Comparison of ENCODE assay signal across 31 cellular contexts in the genomic region with DNA sequence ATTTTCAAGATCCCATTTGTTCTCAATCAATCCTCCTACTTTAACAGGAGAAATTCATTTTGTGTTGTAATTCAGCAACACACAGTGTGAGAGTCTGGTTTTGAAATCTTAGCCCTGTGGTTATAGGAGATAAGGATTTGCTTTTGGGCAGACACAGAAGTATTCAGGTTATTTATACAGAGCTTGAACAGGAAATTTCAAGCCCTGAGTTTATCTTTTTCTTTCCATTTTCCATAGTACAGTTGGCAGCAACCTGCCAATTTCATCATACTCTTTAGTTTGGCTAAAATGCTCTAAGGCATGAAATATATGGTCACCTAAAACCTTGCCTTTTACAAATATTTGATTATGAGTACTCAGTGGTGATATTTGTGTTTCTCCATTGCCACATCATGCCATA. TPM values are rescaled to one million over a fixed set of nuclear protein-coding genes. Genes with fewer than 3 reads are reported as not detected.
A peak's percentile ranks its signal among the peaks of the same experiment; 100 is the strongest.
DNase-seq lines count a peak whose midpoint lies in the region; ATAC-seq, FAIRE-seq and TF ChIP-seq lines count a peak whose summit lies in the region.
"Had no signal": no experiment of that assay in that cellular context is flagged by ENCODE, and none has a peak within 500 bp of the region (broad histone marks: within the 10 kb centered on the region; RNA-seq: fewer than 3 reads in every experiment).

No MANE protein-coding gene starts in this region.

- H3K4me2 ChIP-seq in HCT116 (ENCODE audit: low read length) = no peak overlapping the region
- H3K4me2 ChIP-seq in astrocyte (ENCODE audit: low read length) = peak overlapping the region; percentile 40
- peak overlapping the region; percentile 57 for H3K4me2 ChIP-seq in smooth muscle cell

- H3K4me3 ChIP-seq in HCT116 (replicated peaks in 1 of 2; ENCODE audit: low read depth in 1 of 2, low read length in 2 of 2) = no peak overlapping the region
- no peak overlapping the region for H3K4me3 ChIP-seq in astrocyte (ENCODE audit: insufficient read depth, low read depth, low read length)
- no peak overlapping the region for H3K4me3 ChIP-seq in fibroblast of pulmonary artery (replicated peaks; ENCODE audit: low read depth, low read length)
- no peak overlapping the region for H3K4me3 ChIP-seq in smooth muscle cell
- no peak overlapping the region for H3K4me3 ChIP-seq in body of pancreas
- H3K4me3 ChIP-seq: ascending aorta, Peyer's patch, SJCRH30, suprapubic skin, uterus had no signal

- H3K79me2 ChIP-seq in HCT116 (ENCODE audit: insufficient read depth, low read length) = no peaks in the 10 kb centered on the region
- H3K79me2 ChIP-seq in astrocyte (ENCODE audit: insufficient read depth, low read length) = no peaks in the 10 kb centered on the region
- peaks cover 3% of the 10 kb centered on the region for H3K79me2 ChIP-seq in smooth muscle cell (ENCODE audit: low read depth)

- FAIRE-seq in astrocyte (lab: Jason Lieb, UNC) = no peak
- FAIRE-seq: colon, H1 had no signal

- no peak overlapping the region for H3K9ac ChIP-seq in HCT116 (ENCODE audit: low read length)
- H3K9ac ChIP-seq in astrocyte (ENCODE audit: low read length) = no peak overlapping the region
- H3K9ac ChIP-seq in smooth muscle cell (ENCODE audit: low read depth) = no peak overlapping the region

- no peak for TF ChIP-seq CTCF in HCT116 (IDR thresholded peaks at IDR 0.05 in 2 of 3, conservative IDR thresholded peaks at IDR 0.05 in 1 of 3; ENCODE audit: borderline replicate concordance in 1 of 3, insufficient read depth in 1 of 3, low read depth in 2 of 3, low read length in 2 of 3)
- no peak for TF ChIP-seq CTCF in astrocyte (IDR thresholded peaks at IDR 0.05; ENCODE audit: insufficient read depth, low read depth, low read length)
- TF ChIP-seq CTCF in fibroblast of pulmonary artery (IDR thresholded peaks at IDR 0.05; ENCODE audit: low read length, missing control alignments) = no peak
- no peak for TF ChIP-seq CTCF in smooth muscle cell (IDR thresholded peaks at IDR 0.05; ENCODE audit: borderline replicate concordance, insufficient read depth, poor library complexity, severe bottlenecking)
- TF ChIP-seq CTCF in body of pancreas (IDR thresholded peaks at IDR 0.05) = no peak

- no peak for TF ChIP-seq RAD21 in HCT116 (IDR thresholded peaks at IDR 0.05; ENCODE audit: low read depth)

- BruUV-seq in HCT116 (replicated peaks; lab: Mats Ljungman, UMichigan) = no TSS peak

- RAD21 ChIA-PET in HCT116 (lab: Charles Lee; ENCODE audit: low non-redundant PET in 1 of 2, low total read pairs in 2 of 2, uncharacterized antibody in 2 of 2, unreplicated experiment in 2 of 2) = no interaction called here

- CTCF ChIA-PET in HCT116 (lab: Charles Lee) = interaction anchor here (1.3 kb wide), 1 partner anchor 188 kb away, joined by 3 read pairs; no protein-coding TSS in a partner anchor
- CTCF ChIA-PET in activated CD4-positive, alpha-beta memory T cell treated with anti-CD3 and anti-CD28 coated beads, Interleukin-2, amount 10 ng/mL, durations not matched to agents 7 days and 5 days (lab: Charles Lee) = no interaction called here

- TF ChIP-seq POLR2A in HCT116 (IDR thresholded peaks at IDR 0.05; ENCODE audit: borderline replicate concordance, extremely low read depth, insufficient read depth, insufficient read length) = no peak
- no peak for TF ChIP-seq POLR2A in body of pancreas (IDR thresholded peaks at IDR 0.05)

- ATAC-seq in HCT116 (no peak), body of pancreas (no peak)
- ATAC-seq: activated naive CD4-positive, alpha-beta T cell treated with anti-CD3 and anti-CD28 coated beads, Interleukin-2, amount 50 U/mL, for 72 hours; sciatic nerve; T-cell had no signal

- H4K20me1 ChIP-seq in HCT116 (ENCODE audit: insufficient read depth) (no peaks in the 10 kb centered on the region), astrocyte (ENCODE audit: insufficient read depth, low read length) (no peaks in the 10 kb centered on the region), smooth muscle cell (ENCODE audit: low read depth) (peaks cover 4% of the 10 kb centered on the region)

- H3F3A ChIP-seq in smooth muscle cell (ENCODE audit: low read depth) = peaks cover 21% of the 10 kb centered on the region

- intact Hi-C loops in HCT116 (cut with micrococcal nuclease) = no loop called here
- intact Hi-C loops in body of pancreas (cut with DNase I) = no loop called here

- H3K4me1 ChIP-seq in HCT116 (ENCODE audit: control insufficient read depth in 1 of 2, insufficient read depth in 2 of 2, low read length in 2 of 2) (peaks cover 26 to 45% of the 10 kb centered on the region in 2 experiments), astrocyte (ENCODE audit: insufficient read depth, low read length) (peaks cover 35% of the 10 kb centered on the region), smooth muscle cell (ENCODE audit: low read depth) (peaks cover 7% of the 10 kb centered on the region), body of pancreas (no peaks in the 10 kb centered on the region)
- H3K4me1 ChIP-seq: ascending aorta, Peyer's patch, SJCRH30, suprapubic skin, uterus had no signal

- H3K4me3 Mint-ChIP-seq in astrocyte (ENCODE audit: unreplicated experiment) = no peak overlapping the region
- H3K4me3 Mint-ChIP-seq in activated CD4-positive, alpha-beta memory T cell treated with anti-CD3 and anti-CD28 coated beads, Interleukin-2, amount 10 ng/mL, durations not matched to agents 7 days and 5 days = no peak overlapping the region
- H3K4me3 Mint-ChIP-seq: CD4-positive, alpha-beta memory T cell; immature natural killer cell; T-cell had no signal

- no peaks in the 10 kb centered on the region for H3K27me3 Mint-ChIP-seq in astrocyte (ENCODE audit: low read depth, unreplicated experiment)
- H3K27me3 Mint-ChIP-seq in activated CD4-positive, alpha-beta memory T cell treated with anti-CD3 and anti-CD28 coated beads, Interleukin-2, amount 10 ng/mL, durations not matched to agents 7 days and 5 days = no peaks in the 10 kb centered on the region
- H3K27me3 Mint-ChIP-seq: CD4-positive, alpha-beta memory T cell; progenitor cell of endocrine pancreas had no signal

- no peak overlapping the region for H2AFZ ChIP-seq in HCT116 (ENCODE audit: low read depth, low read length, poor library complexity, severe bottlenecking)
- no peak overlapping the region for H2AFZ ChIP-seq in astrocyte (ENCODE audit: low read depth, low read length)
- no peak overlapping the region for H2AFZ ChIP-seq in smooth muscle cell (ENCODE audit: low read depth)

- H3K27ac ChIP-seq in HCT116 (ENCODE audit: low read depth, low read length) (peak overlapping the region; percentile 63; the same call in 1 of the 2 replicates), astrocyte (ENCODE audit: low read depth, low read length) (peak overlapping the region; percentile 61), smooth muscle cell (ENCODE audit: low read depth) (peak overlapping the region; percentile 66), body of pancreas (no peak overlapping the region)
- H3K27ac ChIP-seq: ascending aorta, SJCRH30, suprapubic skin, uterus had no signal

- H3K36me3 ChIP-seq in HCT116 (ENCODE audit: control insufficient read depth in 1 of 2, insufficient read depth in 2 of 2, low read length in 2 of 2) = no peaks in the 10 kb centered on the region
- H3K36me3 ChIP-seq in astrocyte (ENCODE audit: insufficient read depth, low read length) = no peaks in the 10 kb centered on the region
- no peaks in the 10 kb centered on the region for H3K36me3 ChIP-seq in smooth muscle cell (ENCODE audit: low read depth)
- no peaks in the 10 kb centered on the region for H3K36me3 ChIP-seq in body of pancreas (replicated peaks in 1 of 2; ENCODE audit: insufficient read depth in 1 of 2, low read depth in 2 of 2)
- H3K36me3 ChIP-seq: ascending aorta, Peyer's patch, SJCRH30, suprapubic skin, uterus had no signal

- H3K4me1 Mint-ChIP-seq in astrocyte (ENCODE audit: low read depth, unreplicated experiment) = peaks cover 51% of the 10 kb centered on the region
- no peaks in the 10 kb centered on the region for H3K4me1 Mint-ChIP-seq in activated CD4-positive, alpha-beta memory T cell treated with anti-CD3 and anti-CD28 coated beads, Interleukin-2, amount 10 ng/mL, durations not matched to agents 7 days and 5 days
- H3K4me1 Mint-ChIP-seq: CD4-positive, alpha-beta memory T cell; immature natural killer cell; T-cell had no signal

- peaks cover 12% of the 10 kb centered on the region for H3K36me3 Mint-ChIP-seq in astrocyte (ENCODE audit: low read depth, unreplicated experiment)
- H3K36me3 Mint-ChIP-seq in activated CD4-positive, alpha-beta memory T cell treated with anti-CD3 and anti-CD28 coated beads, Interleukin-2, amount 10 ng/mL, durations not matched to agents 7 days and 5 days (ENCODE audit: low read depth) = no peaks in the 10 kb centered on the region
- H3K36me3 Mint-ChIP-seq: activated naive CD4-positive, alpha-beta T cell treated with anti-CD3 and anti-CD28 coated beads, Interleukin-2, amount 50 U/mL, for 72 hours; CD4-positive, alpha-beta memory T cell; immature natural killer cell; T-cell had no signal

- POLR2A ChIA-PET in HCT116 (lab: Charles Lee) = no interaction called here
- POLR2A ChIA-PET in activated CD4-positive, alpha-beta memory T cell treated with anti-CD3 and anti-CD28 coated beads, Interleukin-2, amount 10 ng/mL, durations not matched to agents 7 days and 5 days (lab: Charles Lee) = no interaction called here

- DNase-seq in HCT116 (ENCODE audit: low read depth, low spot score) = no peak
- DNase-seq in astrocyte (ENCODE audit: low read depth) = peak; percentile 93
- peak; percentile 65 for DNase-seq in fibroblast of pulmonary artery (ENCODE audit: low read depth)
- DNase-seq in smooth muscle cell (lab: John Stamatoyannopoulos, UW; ENCODE audit: unreplicated experiment) = no peak
- DNase-seq in NCI-H187 treated with DMSO at 0.1 percent for 48 hours (lab: John Stamatoyannopoulos, UW) = no peak
- no peak for DNase-seq in activated CD4-positive, alpha-beta memory T cell treated with anti-CD3 and anti-CD28 coated beads, Interleukin-2, amount 10 ng/mL, durations not matched to agents 7 days and 5 days
- no peak for DNase-seq in body of pancreas
- DNase-seq: activated CD4-positive, alpha-beta T cell treated with anti-CD3 and anti-CD28 coated beads, Interleukin-2, amount 50 U/mL, for 48 hours; activated CD8-positive, alpha-beta memory T cell treated with anti-CD3 and anti-CD28 coated beads, Interleukin-2, amount 50 U/mL, for 4 hours; CD4-positive, alpha-beta memory T cell; effector CD4-positive, alpha-beta T cell; foreskin melanocyte; hippocampal formation; immature natural killer cell; NCI-H1694 treated with DMSO at 0.1 percent for 48 hours; NK-92 treated with Interleukin-12 subunit alpha and Interleukin-12 subunit beta, amount 100 ng/mL, for 24 hours; Peyer's patch; SJCRH30; stimulated activated CD4-positive, alpha-beta T cell treated with anti-CD3 and anti-CD28 coated beads, Interleukin-4, amount 100 ng/mL, for 4 hours; stimulated activated naive CD4-positive, alpha-beta T cell; T-cell; uterus had no signal

- H3K9me3 ChIP-seq in HCT116 (ENCODE audit: control insufficient read depth in 1 of 2, insufficient read depth in 1 of 2, low read depth in 1 of 2, low read length in 2 of 2) = no peaks in the 10 kb centered on the region
- no peaks in the 10 kb centered on the region for H3K9me3 ChIP-seq in astrocyte (ENCODE audit: insufficient read depth, low read depth, low read length)
- no peaks in the 10 kb centered on the region for H3K9me3 ChIP-seq in smooth muscle cell (replicated peaks; ENCODE audit: low read depth)
- H3K9me3 ChIP-seq in body of pancreas = no peaks in the 10 kb centered on the region
- H3K9me3 ChIP-seq: ascending aorta, Peyer's patch, SJCRH30, suprapubic skin, uterus had no signal

- no peaks in the 10 kb centered on the region for H3K9me2 ChIP-seq in HCT116 (ENCODE audit: insufficient read depth)

- no peaks in the 10 kb centered on the region for H3K27me3 ChIP-seq in HCT116 (ENCODE audit: insufficient read depth, low read length)
- no peaks in the 10 kb centered on the region for H3K27me3 ChIP-seq in astrocyte (ENCODE audit: insufficient read depth, low read length)
- no peaks in the 10 kb centered on the region for H3K27me3 ChIP-seq in smooth muscle cell (ENCODE audit: low read depth)
- no peaks in the 10 kb centered on the region for H3K27me3 ChIP-seq in body of pancreas
- H3K27me3 ChIP-seq: ascending aorta, Peyer's patch, SJCRH30, suprapubic skin, uterus had no signal

- H3K27ac Mint-ChIP-seq in astrocyte (ENCODE audit: unreplicated experiment) = peak overlapping the region; percentile 64
- H3K27ac Mint-ChIP-seq in activated CD4-positive, alpha-beta memory T cell treated with anti-CD3 and anti-CD28 coated beads, Interleukin-2, amount 10 ng/mL, durations not matched to agents 7 days and 5 days = no peak overlapping the region
- H3K27ac Mint-ChIP-seq: activated naive CD4-positive, alpha-beta T cell treated with anti-CD3 and anti-CD28 coated beads, Interleukin-2, amount 50 U/mL, for 72 hours; activated T-helper 2 cell treated with anti-CD3 and anti-CD28 coated beads, Interferon-gamma antibody, Interleukin-2, Interleukin-4, amounts not matched to agents 10 μg/mL and 5 μg/mL and 100 μg/mL, durations not matched to agents 14 hours and 24 hours and 36 hours; CD4-positive, alpha-beta memory T cell; immature natural killer cell; progenitor cell of endocrine pancreas; T-cell had no signal

- no peaks in the 10 kb centered on the region for H3K9me3 Mint-ChIP-seq in astrocyte (ENCODE audit: unreplicated experiment)
- no peaks in the 10 kb centered on the region for H3K9me3 Mint-ChIP-seq in activated CD4-positive, alpha-beta memory T cell treated with anti-CD3 and anti-CD28 coated beads, Interleukin-2, amount 10 ng/mL, durations not matched to agents 7 days and 5 days
- H3K9me3 Mint-ChIP-seq: activated naive CD4-positive, alpha-beta T cell treated with anti-CD3 and anti-CD28 coated beads, Interleukin-2, amount 50 U/mL, for 72 hours; activated T-helper 2 cell treated with anti-CD3 and anti-CD28 coated beads, Interferon-gamma antibody, Interleukin-2, Interleukin-4, amounts not matched to agents 10 μg/mL and 5 μg/mL and 100 μg/mL, durations not matched to agents 14 hours and 24 hours and 36 hours; T-cell had no signal

RNA-seq across cellular contexts. Expression of gene PKIB, which starts 41.4 kb away (rescaled TPM):
- total RNA-seq in HCT116 (2021; ENCODE audit: unreplicated experiment) (24.0 TPM), astrocyte (64.1 and 74.6 TPM in 2 replicates), smooth muscle cell (82.6 and 89.1 TPM in 2 replicates), body of pancreas (10 to 100 TPM in 1 of 2 donors, not detected in 1; 13.0 TPM)
- 17.1 and 20.8 TPM in 2 replicates for polyA plus RNA-seq in HCT116 (2012)
- polyA plus RNA-seq in smooth muscle cell = 58.2 and 65.6 TPM in 2 replicates
- under 1 TPM; 0.65 to 0.86 TPM for total RNA-seq in activated CD4-positive, alpha-beta memory T cell treated with anti-CD3 and anti-CD28 coated beads, Interleukin-2, amount 10 ng/mL, durations not matched to agents 7 days and 5 days
- total RNA-seq: ascending aorta, G401 had no signal

Comparison
In these comparisons a context has a peak if more than half of its experiments do, and no peak if none do; other contexts are left out.
1. DNase-seq: peak in astrocyte (single experiment) and fibroblast of pulmonary artery (single experiment); none in HCT116 (single experiment), smooth muscle cell (single experiment), NCI-H187 treated with DMSO at 0.1 percent for 48 hours (single experiment), activated CD4-positive, alpha-beta memory T cell treated with anti-CD3 and anti-CD28 coated beads, Interleukin-2, amount 10 ng/mL, durations not matched to agents 7 days and 5 days (single experiment) and body of pancreas (0 of 4).
2. H3K27ac ChIP-seq: peak in HCT116 (single experiment), astrocyte (single experiment) and smooth muscle cell (single experiment); none in body of pancreas (0 of 4).